In genomic region chr20:2797136-2797983, GRCh38 we compare ENCODE assay signal across 26 cellular contexts. TPM values are rescaled to one million over a fixed set of nuclear protein-coding genes. Genes with fewer than 3 reads are reported as not detected.
DNase-seq lines count a peak whose midpoint lies in the region; ATAC-seq and TF ChIP-seq lines count a peak whose summit lies in the region.
"Had no signal": no experiment of that assay in that cellular context is flagged by ENCODE, and none has a peak within 500 bp of the region (broad histone marks: within the 10 kb centered on the region; RNA-seq: fewer than 3 reads in every experiment).

No MANE protein-coding gene starts in this region.

- peak; percentile 12 for DNase-seq in AG08396 (ENCODE audit: low spot score)
- DNase-seq in GM10248 (ENCODE audit: extremely low spot score) = peak; percentile 16
- DNase-seq in activated B cell treated with CpG ODN at 0.5 μM for 24 hours = no peak
- no peak for DNase-seq in neural crest cell (ENCODE audit: low read depth, low spot score)
- DNase-seq in cerebellar cortex (ENCODE audit: low spot score) = no peak
- no peak for DNase-seq in COLO668 (lab: John Stamatoyannopoulos, UW; ENCODE audit: unreplicated experiment)
- no peak for DNase-seq in pons (ENCODE audit: low spot score)
- DNase-seq in activated naive CD4-positive, alpha-beta T cell treated with anti-CD3 and anti-CD28 coated beads, Interleukin-2, amount 50 U/mL, for 72 hours (ENCODE audit: low spot score in 2 of 2) = no peak
- DNase-seq: Caco-2; CD4-positive, CD25-positive, alpha-beta regulatory T cell; H9; HFFc6; MV-4-11; NCI-H1105 treated with DMSO at 0.1 percent for 48 hours; NCI-H1694; NCI-H2081; NCI-H2171 treated with DMSO at 0.1 percent for 48 hours; NCI-H524 treated with DMSO at 0.1 percent for 48 hours; T-helper 1 cell had no signal

- H3K36me3 Mint-ChIP-seq in activated B cell treated with CpG ODN at 0.5 μM for 24 hours (ENCODE audit: low read depth) = no peaks in the 10 kb centered on the region
- H3K36me3 Mint-ChIP-seq in neural crest cell (ENCODE audit: low read depth) = peaks cover 12% of the 10 kb centered on the region
- peaks cover 10 to 23% of the 10 kb centered on the region in 2 donors for H3K36me3 Mint-ChIP-seq in activated naive CD4-positive, alpha-beta T cell treated with anti-CD3 and anti-CD28 coated beads, Interleukin-2, amount 50 U/mL, for 72 hours

- H3K27ac Mint-ChIP-seq in activated B cell treated with CpG ODN at 0.5 μM for 24 hours (no peak overlapping the region), neural crest cell (ENCODE audit: unreplicated experiment) (no peak overlapping the region)
- no peak overlapping the region for H3K27ac Mint-ChIP-seq in activated naive CD4-positive, alpha-beta T cell treated with anti-CD3 and anti-CD28 coated beads, Interleukin-2, amount 50 U/mL, for 72 hours
- H3K27ac Mint-ChIP-seq: B cell; CD4-positive, CD25-positive, alpha-beta regulatory T cell; H9; HFFc6 had no signal

- CTCF ChIA-PET in GM10248 (lab: Yijun Ruan, JAX) = no interaction called here
- CTCF ChIA-PET in activated B cell treated with CpG ODN at 0.5 μM for 24 hours (lab: Charles Lee) = no interaction called here

- H3K27me3 Mint-ChIP-seq in activated B cell treated with CpG ODN at 0.5 μM for 24 hours = peaks cover 39% of the 10 kb centered on the region
- peaks cover 3% of the 10 kb centered on the region for H3K27me3 Mint-ChIP-seq in neural crest cell (ENCODE audit: low read depth)

- H3K4me1 Mint-ChIP-seq in activated B cell treated with CpG ODN at 0.5 μM for 24 hours = peaks cover 31% of the 10 kb centered on the region
- peaks cover 28% of the 10 kb centered on the region for H3K4me1 Mint-ChIP-seq in neural crest cell

- POLR2A ChIA-PET in GM10248 (lab: Yijun Ruan, JAX) (no interaction called here), activated B cell treated with CpG ODN at 0.5 μM for 24 hours (lab: Charles Lee) (no interaction called here)

- intact Hi-C loops in activated B cell treated with CpG ODN at 0.5 μM for 24 hours (cut with micrococcal nuclease) = no loop called here

- ATAC-seq in activated B cell treated with CpG ODN at 0.5 μM for 24 hours (ENCODE audit: low read depth) = no peak
- ATAC-seq in activated naive CD4-positive, alpha-beta T cell treated with anti-CD3 and anti-CD28 coated beads, Interleukin-2, amount 50 U/mL, for 72 hours = no peak
- ATAC-seq: Right ventricle myocardium inferior had no signal

- TF ChIP-seq CTCF in GM10248 (IDR thresholded peaks at IDR 0.05; ENCODE audit: control extremely low read depth, extremely low read depth, low read depth, missing control alignments) (no peak), activated B cell treated with CpG ODN at 0.5 μM for 24 hours (IDR thresholded peaks at IDR 0.05) (no peak), neural crest cell (conservative IDR thresholded peaks at IDR 0.05) (no peak)

- H3K9me3 Mint-ChIP-seq in activated B cell treated with CpG ODN at 0.5 μM for 24 hours (no peaks in the 10 kb centered on the region), neural crest cell (no peaks in the 10 kb centered on the region)
- H3K9me3 Mint-ChIP-seq in activated naive CD4-positive, alpha-beta T cell treated with anti-CD3 and anti-CD28 coated beads, Interleukin-2, amount 50 U/mL, for 72 hours = no peaks in the 10 kb centered on the region
- H3K9me3 Mint-ChIP-seq: H9 had no signal

- H3K4me3 Mint-ChIP-seq in activated B cell treated with CpG ODN at 0.5 μM for 24 hours (peak overlapping the region; percentile 28), neural crest cell (peak overlapping the region; percentile 94)
- H3K4me3 Mint-ChIP-seq: HFFc6 had no signal

RNA-seq across cellular contexts. Expression of gene CPXM1, which starts 3.1 kb away (rescaled TPM):
- total RNA-seq in activated B cell treated with CpG ODN at 0.5 μM for 24 hours (8.5 and 9.8 TPM in 2 replicates), neural crest cell (200 and 218 TPM in 2 replicates)
- 1 to 10 TPM; 1.1 to 3.5 TPM for total RNA-seq in activated naive CD4-positive, alpha-beta T cell treated with anti-CD3 and anti-CD28 coated beads, Interleukin-2, amount 50 U/mL, for 72 hours
- total RNA-seq: A172, Caco-2, HT1080 had no signal

RNA-seq across cellular contexts. Expression of gene C20orf141, which starts 17.4 kb away (rescaled TPM):
- total RNA-seq in activated B cell treated with CpG ODN at 0.5 μM for 24 hours (not detected in 2 replicates), neural crest cell (not detected in 2 replicates)
- not detected for total RNA-seq in activated naive CD4-positive, alpha-beta T cell treated with anti-CD3 and anti-CD28 coated beads, Interleukin-2, amount 50 U/mL, for 72 hours
- total RNA-seq: A172; B cell; Caco-2; CD4-positive, CD25-positive, alpha-beta regulatory T cell; G401; H9; HFFc6; M059J; Right ventricle myocardium inferior; SJSA1 had no signal

RNA-seq across cellular contexts. Expression of gene TMEM239, which starts 18.8 kb away (rescaled TPM):
- total RNA-seq in activated B cell treated with CpG ODN at 0.5 μM for 24 hours = not detected in 2 replicates
- total RNA-seq in neural crest cell = not detected in 2 replicates
- not detected for total RNA-seq in activated naive CD4-positive, alpha-beta T cell treated with anti-CD3 and anti-CD28 coated beads, Interleukin-2, amount 50 U/mL, for 72 hours
- total RNA-seq: A172; B cell; Caco-2; CD4-positive, CD25-positive, alpha-beta regulatory T cell; G401; H9; HFFc6; HT1080; M059J; Right ventricle myocardium inferior; SJSA1 had no signal

RNA-seq across cellular contexts. Expression of gene PCED1A, which starts 43.1 kb away (rescaled TPM):
- total RNA-seq in activated B cell treated with CpG ODN at 0.5 μM for 24 hours (53.2 and 59.1 TPM in 2 replicates), neural crest cell (68.7 and 71.9 TPM in 2 replicates)
- 10 to 100 TPM; 29.5 to 33.6 TPM for total RNA-seq in activated naive CD4-positive, alpha-beta T cell treated with anti-CD3 and anti-CD28 coated beads, Interleukin-2, amount 50 U/mL, for 72 hours

RNA-seq across cellular contexts. Expression of gene VPS16, which starts 43.2 kb away (rescaled TPM):
- total RNA-seq in activated B cell treated with CpG ODN at 0.5 μM for 24 hours = 54.7 and 56.9 TPM in 2 replicates
- 49.8 and 50.6 TPM in 2 replicates for total RNA-seq in neural crest cell
- 10 to 100 TPM; 45.7 to 52.0 TPM for total RNA-seq in activated naive CD4-positive, alpha-beta T cell treated with anti-CD3 and anti-CD28 coated beads, Interleukin-2, amount 50 U/mL, for 72 hours

Comparison
In these comparisons a context has a peak if more than half of its experiments do, and no peak if none do; other contexts are left out.
1. DNase-seq: peak in AG08396 (single experiment) and GM10248 (single experiment); none in activated B cell treated with CpG ODN at 0.5 μM for 24 hours (single experiment), neural crest cell (single experiment), cerebellar cortex (single experiment), COLO668 (single experiment), pons (single experiment) and activated naive CD4-positive, alpha-beta T cell treated with anti-CD3 and anti-CD28 coated beads, Interleukin-2, amount 50 U/mL, for 72 hours (0 of 2).
2. RNA of gene CPXM1, which starts 3.1 kb away (total RNA-seq): 200 to 218 TPM in neural crest cell; 8.5 to 9.8 TPM in activated B cell treated with CpG ODN at 0.5 μM for 24 hours and 1.1 to 3.5 TPM in activated naive CD4-positive, alpha-beta T cell treated with anti-CD3 and anti-CD28 coated beads, Interleukin-2, amount 50 U/mL, for 72 hours; every median in the first group is over 10 times any median in the second.